ENCODE assay signal across 14 cellular contexts in genomic region chr2:202429164-202429980, GRCh38. TPM values are rescaled to one million over a fixed set of nuclear protein-coding genes. Genes with fewer than 3 reads are reported as not detected.
DNase-seq lines count a peak whose midpoint lies in the region; ATAC-seq and TF ChIP-seq lines count a peak whose summit lies in the region.
"Had no signal": no experiment of that assay in that cellular context is flagged by ENCODE, and none has a peak within 500 bp of the region (broad histone marks: within the 10 kb centered on the region; RNA-seq: fewer than 3 reads in every experiment).

No MANE protein-coding gene starts in this region.

- H3K27ac ChIP-seq in HEK293 (ENCODE audit: extremely low read depth, low read depth, low read length) (no peak overlapping the region), colonic mucosa (peak overlapping the region; percentile 21), spleen (peak overlapping the region in 7 of 8 donors; percentile 52 to 78 (median 69))

- H3K9me3 ChIP-seq in HEK293 (ENCODE audit: control insufficient read depth, insufficient read depth, low read depth, low read length) (no peaks in the 10 kb centered on the region), colonic mucosa (no peaks in the 10 kb centered on the region), spleen (peaks cover 0 to 22% (median 14%) of the 10 kb centered on the region in 8 donors)
- H3K9me3 ChIP-seq: Caco-2 had no signal

- POLR2A ChIA-PET in HEK293 (lab: Yijun Ruan, JAX), result no interaction called here

- no peak overlapping the region for H3K9ac ChIP-seq in colonic mucosa (ENCODE audit: low read depth in 2 of 2, low read length in 2 of 2)

- H3K27me3 ChIP-seq in colonic mucosa, result no peaks in the 10 kb centered on the region
- no peaks in the 10 kb centered on the region for H3K27me3 ChIP-seq in spleen (replicated peaks in 1 of 7)

- H3K36me3 ChIP-seq in HEK293 (ENCODE audit: control insufficient read depth in 2 of 2, insufficient read depth in 1 of 2, low read length in 2 of 2), result no peaks in the 10 kb centered on the region; a peak in 1 of 3 replicates
- H3K36me3 ChIP-seq in colonic mucosa, result no peaks in the 10 kb centered on the region
- H3K36me3 ChIP-seq in spleen, result peaks cover 0 to 10% (median 0%) of the 10 kb centered on the region in 6 donors

- H3K4me1 ChIP-seq in HEK293 (ENCODE audit: control insufficient read depth, insufficient read depth, low read length) (no peaks in the 10 kb centered on the region), colonic mucosa (no peaks in the 10 kb centered on the region), spleen (peaks cover 0 to 24% (median 7%) of the 10 kb centered on the region in 6 donors)
- H3K4me1 ChIP-seq: Caco-2 had no signal

- intact Hi-C loops in colonic mucosa (cut with DNase I), result no loop called here
- intact Hi-C loops in spleen (cut with DNase I; ENCODE audit: low total_unique reads), result no loop called here

- DNase-seq in colonic mucosa (no peak), left kidney (ENCODE audit: low read depth, low spot score) (peak; percentile 49), spleen (no peak), ureter (ENCODE audit: low spot score) (no peak), COLO829 (ENCODE audit: low spot score) (no peak), NCI-H345 (lab: John Stamatoyannopoulos, UW) (no peak)
- DNase-seq: activated CD8-positive, alpha-beta memory T cell treated with anti-CD3 and anti-CD28 coated beads, Interleukin-2, amount 10 ng/mL, durations not matched to agents 7 days and 5 days; anterior cingulate cortex; Caco-2; left colon; NCI-H1694 had no signal

- CTCF ChIA-PET in HEK293 (lab: Yijun Ruan, JAX), result no interaction called here

- no peak for TF ChIP-seq POLR2A in spleen (IDR thresholded peaks at IDR 0.05)

- ATAC-seq in GM18909 (IDR thresholded peaks at IDR 0.05; ENCODE audit: poor library complexity, unreplicated experiment), result no peak
- ATAC-seq: activated CD8-positive, alpha-beta memory T cell treated with anti-CD3 and anti-CD28 coated beads, Interleukin-2, amount 10 ng/mL, durations not matched to agents 7 days and 5 days; K562; left colon had no signal

- 68 to 77% (median 76%) methylated on average over 6 of the region's 6 CpGs for WGBS in spleen, 5 donors

- no peak overlapping the region for H3K4me3 ChIP-seq in HEK293 (ENCODE audit: low read depth, low read length)
- H3K4me3 ChIP-seq in colonic mucosa, result no peak overlapping the region
- H3K4me3 ChIP-seq in spleen, result no peak overlapping the region
- H3K4me3 ChIP-seq: K562 had no signal

- TF ChIP-seq CTCF in HEK293 (tag by site-specific recombination; IDR thresholded peaks at IDR 0.05) (no peak), colonic mucosa (IDR thresholded peaks at IDR 0.05) (no peak), spleen (IDR thresholded peaks at IDR 0.05 in 8 of 11, conservative IDR thresholded peaks at IDR 0.05 in 3 of 11) (no peak)

TF ChIP-seq in HEK293, 187 proteins besides CTCF, POLR2A, EP300 and RAD21:
- TF ChIP-seq ZNF350 (tag by site-specific recombination; IDR thresholded peaks at IDR 0.05), result no peak
- TF ChIP-seq ZSCAN5A (tag by site-specific recombination; IDR thresholded peaks at IDR 0.05), result 0 out of 2 replicates have a peak, but pooled peaks have one; percentile 47
- TF ChIP-seq ZNF23 (tag by site-specific recombination; IDR thresholded peaks at IDR 0.05; ENCODE audit: borderline replicate concordance), result no peak
- TF ChIP-seq SETDB1 (IDR thresholded peaks at IDR 0.05; ENCODE audit: insufficient read length, low read length), result peak; percentile 74
- peak; percentile 86; the same call in 1 of the 2 replicates for TF ChIP-seq MZF1 (tag by site-specific recombination; IDR thresholded peaks at IDR 0.05; ENCODE audit: borderline replicate concordance)
- no peak for TF ChIP-seq ZNF155 (tag by site-specific recombination; IDR thresholded peaks at IDR 0.05)
- TF ChIP-seq REPIN1 (tag by site-specific recombination; IDR thresholded peaks at IDR 0.05; ENCODE audit: low read depth), result no peak
- TF ChIP-seq ZNF24 (tag by site-specific recombination; IDR thresholded peaks at IDR 0.05), result no peak
- no peak for TF ChIP-seq PRDM1 (tag by site-specific recombination; IDR thresholded peaks at IDR 0.05)
- TF ChIP-seq TCF7L2 (IDR thresholded peaks at IDR 0.05; ENCODE audit: borderline replicate concordance, low read depth, low read length), result no peak
TF ChIP-seq in HEK293: peak in this region for 3.

RNA-seq across cellular contexts. Expression of gene BMPR2, which starts 53.2 kb away (rescaled TPM):
- total RNA-seq in colonic mucosa, result 10 to 100 TPM; 23.0 to 44.7 TPM
- total RNA-seq in spleen, result 10 to 100 TPM; 47.7 to 71.3 (median 53.1) TPM
- polyA plus RNA-seq in spleen, result 1 to 10 TPM; 3.2 to 6.2 (median 4.4) TPM
- 74.6 TPM for total RNA-seq in ureter
